ENCODE assay signal across 11 cellular contexts in genomic region chr22:24697671-24698082, GRCh38.
DNase-seq lines count a peak whose midpoint lies in the region; ATAC-seq and TF ChIP-seq lines count a peak whose summit lies in the region.
"Had no signal": no experiment of that assay in that cellular context is flagged by ENCODE, and none has a peak within 500 bp of the region (broad histone marks: within the 10 kb centered on the region; RNA-seq: fewer than 3 reads in every experiment).

No MANE protein-coding gene starts in this region.

- H3K4me3 ChIP-seq in right atrium auricular region (no peak overlapping the region), left lung (no peak overlapping the region), upper lobe of right lung (no peak overlapping the region)
- H3K4me3 ChIP-seq: tibial nerve had no signal

- H3K9me3 ChIP-seq in right atrium auricular region = no peaks in the 10 kb centered on the region
- no peaks in the 10 kb centered on the region for H3K9me3 ChIP-seq in left lung
- H3K9me3 ChIP-seq in upper lobe of right lung = no peaks in the 10 kb centered on the region
- H3K9me3 ChIP-seq: tibial nerve had no signal

- H3K27ac ChIP-seq in right atrium auricular region = peak overlapping the region in 1 of 2 donors; percentile 75
- H3K27ac ChIP-seq in left lung = peak overlapping the region; percentile 20 to 75
- peak overlapping the region; percentile 78 for H3K27ac ChIP-seq in upper lobe of right lung

- no peak overlapping the region for H3K27ac Mint-ChIP-seq in WTC11
- H3K27ac Mint-ChIP-seq: T-helper 1 cell treated with Interleukin-12 subunit alpha and Interleukin-12 subunit beta and Interleukin-4 antibody, amounts not matched to agents 30 μg/mL and 1 μg/mL, for 36 hours had no signal

- ATAC-seq in Right ventricle myocardium superior (ENCODE audit: poor library complexity) (peak; percentile 66), WTC11 (no peak), left lung (peak; percentile 62), upper lobe of right lung (peak; percentile 75), GM21723 (IDR thresholded peaks at IDR 0.05; ENCODE audit: unreplicated experiment) (no peak), GM21515 (IDR thresholded peaks at IDR 0.05; ENCODE audit: unreplicated experiment) (no peak)

- H3K4me1 Mint-ChIP-seq in WTC11 = peaks cover 59% of the 10 kb centered on the region

- no peaks in the 10 kb centered on the region; the same call in none of the 2 replicates for H3K27me3 Mint-ChIP-seq in WTC11 (ENCODE audit: low read depth)

- peaks cover 2% of the 10 kb centered on the region for H3K36me3 Mint-ChIP-seq in WTC11

- no peak overlapping the region for H3K4me3 Mint-ChIP-seq in WTC11
- H3K4me3 Mint-ChIP-seq: T-helper 1 cell treated with Interleukin-12 subunit alpha and Interleukin-12 subunit beta and Interleukin-4 antibody, amounts not matched to agents 30 μg/mL and 1 μg/mL, for 36 hours had no signal

- H3K36me3 ChIP-seq in right atrium auricular region = no peaks in the 10 kb centered on the region
- no peaks in the 10 kb centered on the region for H3K36me3 ChIP-seq in left lung
- H3K36me3 ChIP-seq in upper lobe of right lung = no peaks in the 10 kb centered on the region
- H3K36me3 ChIP-seq: tibial nerve had no signal

- DNase-seq in Right ventricle myocardium superior (no peak), right atrium auricular region (ENCODE audit: low spot score) (no peak), WTC11 (ENCODE audit: low spot score) (no peak), left lung (peak; percentile 80 to 84), upper lobe of right lung (peak; percentile 87), NCI-H2227 (lab: John Stamatoyannopoulos, UW; ENCODE audit: unreplicated experiment) (no peak)
- DNase-seq: NCI-H82 had no signal

- H3K4me1 ChIP-seq in right atrium auricular region (peaks cover 0 to 29% of the 10 kb centered on the region in 2 donors), left lung (peaks cover 9 to 19% of the 10 kb centered on the region in 2 donors), upper lobe of right lung (peaks cover 22% of the 10 kb centered on the region)

- no peaks in the 10 kb centered on the region for H3K27me3 ChIP-seq in right atrium auricular region
- H3K27me3 ChIP-seq in left lung = no peaks in the 10 kb centered on the region
- no peaks in the 10 kb centered on the region for H3K27me3 ChIP-seq in upper lobe of right lung
- H3K27me3 ChIP-seq: tibial nerve had no signal

- POLR2A ChIA-PET in WTC11 (lab: Charles Lee) = no interaction called here

- no peak for TF ChIP-seq CTCF in right atrium auricular region (IDR thresholded peaks at IDR 0.05)
- no peak for TF ChIP-seq CTCF in WTC11 (IDR thresholded peaks at IDR 0.05)
- no peak for TF ChIP-seq CTCF in left lung (IDR thresholded peaks at IDR 0.05)
- no peak for TF ChIP-seq CTCF in upper lobe of right lung (IDR thresholded peaks at IDR 0.05)

- CTCF ChIA-PET in WTC11 (lab: Charles Lee) = interaction anchor here (0.6 to 0.9 kb wide), 2 partner anchors 8 to 266 kb away, joined by 3 read pairs; no protein-coding TSS in a partner anchor

- intact Hi-C loops in Right ventricle myocardium superior (cut with DNase I) (no loop called here), left lung (cut with DNase I) (no loop called here), upper lobe of right lung (cut with DNase I) (no loop called here)

- H3K9me3 Mint-ChIP-seq in WTC11 = peaks cover 3% of the 10 kb centered on the region; the same call in 1 of the 2 replicates
- H3K9me3 Mint-ChIP-seq: T-helper 1 cell treated with Interleukin-12 subunit alpha and Interleukin-12 subunit beta and Interleukin-4 antibody, amounts not matched to agents 30 μg/mL and 1 μg/mL, for 36 hours had no signal

TF ChIP-seq in WTC11, 78 proteins besides CTCF, POLR2A, EP300 and RAD21:
- TF ChIP-seq OVOL2 (CRISPR knock-in tag; IDR thresholded peaks at IDR 0.05; ENCODE audit: borderline replicate concordance) (no peak), USF2 (CRISPR knock-in tag; IDR thresholded peaks at IDR 0.05) (0 out of 2 replicates have a peak, but pooled peaks have one; percentile 23)
TF ChIP-seq in WTC11: peak in this region for 1.

Comparison
In these comparisons a context has a peak if more than half of its experiments do, and no peak if none do; other contexts are left out.
1. ATAC-seq: peak in Right ventricle myocardium superior (single experiment), left lung (single experiment) and upper lobe of right lung (single experiment); none in WTC11 (single experiment), GM21723 (single experiment) and GM21515 (single experiment).
2. DNase-seq: peak in left lung (2 of 2) and upper lobe of right lung (single experiment); none in Right ventricle myocardium superior (single experiment), right atrium auricular region (single experiment), WTC11 (single experiment) and NCI-H2227 (single experiment).